Comparison of ENCODE assay signal across 1 cellular context in genomic region chr6:26158581-26159416, GRCh38.
TF ChIP-seq lines count a peak whose summit lies in the region.

No MANE protein-coding gene starts in this region.

TF ChIP-seq in H1, 55 proteins besides CTCF, POLR2A, EP300 and RAD21 (continued from another document):
- TF ChIP-seq CHD7 (IDR thresholded peaks at IDR 0.05; ENCODE audit: insufficient replicate concordance, low read length) (peak; percentile 65), SP4 (IDR thresholded peaks at IDR 0.05; ENCODE audit: low read length) (no peak), TAF7 (optimal IDR thresholded peaks at IDR 0.05; ENCODE audit: borderline replicate concordance, low read depth, low read length) (peak; percentile 69), RXRA (IDR thresholded peaks at IDR 0.05; ENCODE audit: insufficient read depth, low read depth, low read length) (no peak)
